Comparison of ENCODE assay signal across 8 cellular contexts in genomic region chr5:33936004-33936380, GRCh38. TPM values are rescaled to one million over a fixed set of nuclear protein-coding genes. Genes with fewer than 3 reads are reported as not detected.
DNase-seq lines count a peak whose midpoint lies in the region; ATAC-seq, FAIRE-seq and TF ChIP-seq lines count a peak whose summit lies in the region.

No MANE protein-coding gene starts in this region.

- H3K4me1 Mint-ChIP-seq in stimulated activated memory B cell treated with anti-CD40 and anti-IgM and Interleukin-4, amounts not matched to agents 10 μg/mL and 1 μg/mL and 100 μg/mL, for 72 hours: peaks cover 14% of the 10 kb centered on the region

- TF ChIP-seq RAD21 in H1 (IDR thresholded peaks at IDR 0.05 in 1 of 2, conservative IDR thresholded peaks at IDR 0.05 in 1 of 2; ENCODE audit: low read depth in 2 of 2, low read length in 2 of 2): peak; percentile 21 to 39; a peak in 1 of 4 replicates

- CTCF ChIA-PET in H1 (lab: Charles Lee; ENCODE audit: partially characterized antibody): interaction anchor here (0.6 to 4.6 kb wide), 33 partner anchors 9 to 465 kb away, joined by 3 to 44 read pairs (median 4); partner anchors contain the start of gene ADAMTS12

- no peak overlapping the region for H4K8ac ChIP-seq in H1 (ENCODE audit: extremely low read depth, insufficient read depth, low read length)

- H3K4ac ChIP-seq in H1 (replicated peaks; ENCODE audit: insufficient read length, low read depth, low read length): no peak overlapping the region

- peaks cover 63% of the 10 kb centered on the region for H3K27me3 Mint-ChIP-seq in stimulated activated memory B cell treated with anti-CD40 and anti-IgM and Interleukin-4, amounts not matched to agents 10 μg/mL and 1 μg/mL and 100 μg/mL, for 72 hours

- TF ChIP-seq EP300 in H1 (IDR thresholded peaks at IDR 0.05; ENCODE audit: borderline replicate concordance in 1 of 2, low read depth in 2 of 2, low read length in 2 of 2): no peak

- H3K36me3 ChIP-seq in GM06990 (ENCODE audit: control insufficient read depth, insufficient read depth, low read length): no peaks in the 10 kb centered on the region
- no peaks in the 10 kb centered on the region for H3K36me3 ChIP-seq in H1 (ENCODE audit: control insufficient read depth in 2 of 4, insufficient read depth in 4 of 4, low read length in 3 of 4)

- H3K14ac ChIP-seq in H1 (ENCODE audit: insufficient read length): no peak overlapping the region

- H3K4me2 ChIP-seq in H1 (ENCODE audit: insufficient read depth in 1 of 2, low read depth in 2 of 2, low read length in 2 of 2): peak overlapping the region; percentile 82 to 98

- no peak for TF ChIP-seq POLR2A in H1 (IDR thresholded peaks at IDR 0.05; ENCODE audit: control extremely low read depth in 1 of 2, low read depth in 2 of 2, low read length in 2 of 2)

- H3K79me2 ChIP-seq in H1 (ENCODE audit: control insufficient read depth in 1 of 2, insufficient read depth in 2 of 2, low read length in 2 of 2): no peaks in the 10 kb centered on the region

- no peak overlapping the region for H2BK5ac ChIP-seq in H1 (ENCODE audit: low read depth, low read length)

- no peak overlapping the region for H2BK20ac ChIP-seq in H1 (ENCODE audit: low read length)

- no peak for ATAC-seq in stimulated activated memory B cell treated with anti-CD40 and anti-IgM and Interleukin-4, amounts not matched to agents 10 μg/mL and 1 μg/mL and 100 μg/mL, for 72 hours

- no peak overlapping the region for H3K56ac ChIP-seq in H1 (replicated peaks; ENCODE audit: insufficient read length, low read depth, low read length)

- no peak overlapping the region for H3K23ac ChIP-seq in H1 (ENCODE audit: insufficient read length)

- H2AK5ac ChIP-seq in H1 (ENCODE audit: low read depth, low read length): no peak overlapping the region

- DNase-seq in GM06990 (ENCODE audit: extremely low read depth, insufficient read length): peak; percentile 72
- DNase-seq in HK-2 (ENCODE audit: unreplicated experiment): peak; percentile 61
- peak in 1 of 2 experiments; percentile 94 for DNase-seq in H1 (ENCODE audit: low read depth in 1 of 2, low spot score in 2 of 2)
- DNase-seq in medulla oblongata (ENCODE audit: extremely low spot score): peak; percentile 13
- peak; percentile 12 to 30 for DNase-seq in stimulated activated CD8-positive, alpha-beta memory T cell treated with anti-CD3 and anti-CD28 coated beads, Interleukin-7, amount 100 ng/mL, for 48 hours (ENCODE audit: extremely low read depth in 1 of 2, low read depth in 1 of 2)
- no peak for DNase-seq in HT-29 (ENCODE audit: low spot score)

- H3K9ac ChIP-seq in H1 (replicated peaks in 1 of 4; ENCODE audit: extremely low read depth in 1 of 4, low read depth in 3 of 4, low read length in 3 of 4): peak overlapping the region in 1 of 4 experiments; percentile 61; a peak in 1 of 7 replicates

- no peak overlapping the region for H3K18ac ChIP-seq in H1 (ENCODE audit: extremely low read depth, low read length)

- H3K27ac ChIP-seq in VCaP: no peak overlapping the region; the same call in 1 of the 2 replicates
- H3K27ac ChIP-seq in H1 (ENCODE audit: low read depth, low read length): no peak overlapping the region

- H2AFZ ChIP-seq in H1 (ENCODE audit: low read length): peak overlapping the region; percentile 94

- H3K9me3 ChIP-seq in H1 (ENCODE audit: insufficient read depth in 2 of 2, low read depth in 1 of 2, low read length in 1 of 2): no peaks in the 10 kb centered on the region

- TF ChIP-seq CTCF in GM06990 (IDR thresholded peaks at IDR 0.05; ENCODE audit: insufficient read depth, low read length, poor library complexity, severe bottlenecking) (no peak), VCaP (conservative IDR thresholded peaks at IDR 0.05) (peak; percentile 62), H1 (IDR thresholded peaks at IDR 0.05; ENCODE audit: control extremely low read depth in 1 of 3, insufficient read depth in 1 of 3, low read depth in 1 of 3, low read length in 3 of 3) (peak in 1 of 3 experiments; percentile 21; a peak in 1 of 4 replicates)

- H4K91ac ChIP-seq in H1 (replicated peaks; ENCODE audit: insufficient read length, low read length): no peak overlapping the region

- no peak overlapping the region for H3K4me3 Mint-ChIP-seq in stimulated activated memory B cell treated with anti-CD40 and anti-IgM and Interleukin-4, amounts not matched to agents 10 μg/mL and 1 μg/mL and 100 μg/mL, for 72 hours

- H3K23me2 ChIP-seq in H1 (ENCODE audit: low read depth, low read length): peaks cover 7% of the 10 kb centered on the region

- H3K36me3 Mint-ChIP-seq in stimulated activated memory B cell treated with anti-CD40 and anti-IgM and Interleukin-4, amounts not matched to agents 10 μg/mL and 1 μg/mL and 100 μg/mL, for 72 hours: no peaks in the 10 kb centered on the region

- no peak overlapping the region for H2BK15ac ChIP-seq in H1 (ENCODE audit: low read length)

- H2BK120ac ChIP-seq in H1 (replicated peaks; ENCODE audit: low read depth, low read length): no peak overlapping the region

- WGBS in H1 (ENCODE audit: extremely low coverage in 1 of 2, insufficient coverage in 1 of 2, insufficient read length in 1 of 2, insufficient replicate concordance in 2 of 2, low coverage in 1 of 2, low lambda C conversion rate in 2 of 2, missing lambda C conversion rate in 1 of 2), 2 experiments: 3% methylated on average over 28 of the region's 30 CpGs; no CpG with 5 or more reads in 1 of the 2 experiments

- H3K79me1 ChIP-seq in H1 (ENCODE audit: low read depth, low read length): no peaks in the 10 kb centered on the region

- no peak overlapping the region for H3K27ac Mint-ChIP-seq in stimulated activated memory B cell treated with anti-CD40 and anti-IgM and Interleukin-4, amounts not matched to agents 10 μg/mL and 1 μg/mL and 100 μg/mL, for 72 hours

- H2BK12ac ChIP-seq in H1 (ENCODE audit: low read depth, low read length): peak overlapping the region; percentile 83; the same call in 1 of the 2 replicates

- H3K27me3 ChIP-seq in GM06990 (replicated peaks; ENCODE audit: control insufficient read depth, insufficient read depth, low read length): no peaks in the 10 kb centered on the region
- H3K27me3 ChIP-seq in H1 (replicated peaks in 1 of 4; ENCODE audit: control insufficient read depth in 3 of 4, extremely low read depth in 1 of 4, insufficient read depth in 3 of 4, low read length in 3 of 4): peaks cover 0 to 17% (median 13%) of the 10 kb centered on the region in 4 experiments; a peak in 5 of 7 replicates

- H4K20me1 ChIP-seq in H1 (replicated peaks in 1 of 2; ENCODE audit: control insufficient read depth in 1 of 2, insufficient read depth in 2 of 2, low read length in 2 of 2): no peaks in the 10 kb centered on the region

- H3K4me3 ChIP-seq in GM06990 (replicated peaks; ENCODE audit: low read depth, low read length) (peak overlapping the region; percentile 43), H1 (ENCODE audit: extremely low read depth in 1 of 4, insufficient read depth in 2 of 4, low read depth in 3 of 4, low read length in 4 of 4) (peak overlapping the region; percentile 45 to 71 (median 66))

- no peak for FAIRE-seq in H1 (lab: Jason Lieb, UNC)

- H4K5ac ChIP-seq in H1 (ENCODE audit: insufficient read length, low read depth, low read length): no peak overlapping the region

- H3K4me1 ChIP-seq in H1 (replicated peaks in 1 of 4; ENCODE audit: control insufficient read depth in 3 of 4, insufficient read depth in 4 of 4, low read length in 3 of 4): peaks cover 2 to 5% (median 3%) of the 10 kb centered on the region in 4 experiments; a peak in 5 of 7 replicates

- POLR2A ChIA-PET in H1 (lab: Charles Lee; ENCODE audit: partially characterized antibody): interaction anchor here (0.6 to 1.9 kb wide), 3 partner anchors 136 to 495 kb away, joined by 3 to 8 read pairs (median 4); partner anchors contain the start of gene TARS1

- no peaks in the 10 kb centered on the region for H3K9me3 Mint-ChIP-seq in stimulated activated memory B cell treated with anti-CD40 and anti-IgM and Interleukin-4, amounts not matched to agents 10 μg/mL and 1 μg/mL and 100 μg/mL, for 72 hours

TF ChIP-seq in H1, 55 proteins besides CTCF, POLR2A, EP300 and RAD21 (continues in another document):
- peak; percentile 49 to 86; a peak in 3 of 4 replicates for TF ChIP-seq HDAC2 (IDR thresholded peaks at IDR 0.05; ENCODE audit: borderline replicate concordance in 1 of 2, low read depth in 2 of 2, low read length in 2 of 2)

RNA-seq across cellular contexts. Expression of gene RXFP3, which starts 0.2 kb away (rescaled TPM):
- total RNA-seq in H1 (2021; fragmentation: NEBNext Ultra II Directional; extraction: Animal tissue kit (Norgen Biotek cat#: 25700)): 0.15 TPM in 1 of 2 replicates, not detected in the other
- polyA plus RNA-seq in H1 (2011; rRNA removed): 0.13 TPM in 1 of 2 replicates, not detected in the other
- polyA plus RNA-seq in H1 (2011; cell fraction: cytosol; rRNA removed): 0.08 TPM
- polyA plus RNA-seq in H1 (2011; cell fraction: nucleus; rRNA removed): 0.07 TPM
- 0.09 to 0.12 TPM (median 0.12 TPM) in 3 of 4 replicates, not detected in the other for polyA plus RNA-seq in H1 (2012, experiment 1 of 2)
- polyA plus RNA-seq in H1 (2012, experiment 2 of 2): not detected
- not detected for polyA plus RNA-seq in H1 (2013, experiment 1 of 2)
- polyA plus RNA-seq in H1 (2013, experiment 2 of 2): 0.04 TPM
- 0.29 TPM in 1 of 2 replicates, not detected in the other for polyA minus RNA-seq in H1 (2011; rRNA and poly(A)+ RNA removed)
- not detected for polyA minus RNA-seq in H1 (2011; cell fraction: cytosol; rRNA and poly(A)+ RNA removed)
- polyA minus RNA-seq in H1 (2011; cell fraction: nucleus; rRNA and poly(A)+ RNA removed): not detected
- not detected in 2 replicates for total RNA-seq in HT-29 (2014; rRNA removed; shearing (Covaris generic))

RNA-seq across cellular contexts. Expression of gene ADAMTS12, which starts 44.2 kb away (rescaled TPM):
- 12.3 and 12.8 TPM in 2 replicates for total RNA-seq in H1 (2021; fragmentation: NEBNext Ultra II Directional; extraction: Animal tissue kit (Norgen Biotek cat#: 25700))
- 4.9 and 6.4 TPM in 2 replicates for polyA plus RNA-seq in H1 (2011; rRNA removed)
- 5.4 TPM for polyA plus RNA-seq in H1 (2011; cell fraction: cytosol; rRNA removed)
- polyA plus RNA-seq in H1 (2011; cell fraction: nucleus; rRNA removed): 9.9 TPM
- 4.9 to 6.5 TPM (median 5.8 TPM) in 4 replicates for polyA plus RNA-seq in H1 (2012, experiment 1 of 2)
- polyA plus RNA-seq in H1 (2012, experiment 2 of 2): 2.8 TPM
- 8.3 TPM for polyA plus RNA-seq in H1 (2013, experiment 1 of 2)
- 8.3 TPM for polyA plus RNA-seq in H1 (2013, experiment 2 of 2)
- 38.0 and 39.6 TPM in 2 replicates for polyA minus RNA-seq in H1 (2011; rRNA and poly(A)+ RNA removed)
- polyA minus RNA-seq in H1 (2011; cell fraction: cytosol; rRNA and poly(A)+ RNA removed): 6.9 TPM
- 54.7 TPM for polyA minus RNA-seq in H1 (2011; cell fraction: nucleus; rRNA and poly(A)+ RNA removed)
- total RNA-seq in HT-29 (2014; rRNA removed; shearing (Covaris generic)): not detected in 2 replicates

RNA-seq across cellular contexts. Expression of gene SLC45A2, which starts 48.5 kb away (rescaled TPM):
- not detected in 2 replicates for total RNA-seq in H1 (2021; fragmentation: NEBNext Ultra II Directional; extraction: Animal tissue kit (Norgen Biotek cat#: 25700))
- polyA plus RNA-seq in H1 (2011; rRNA removed): 0.09 TPM in 1 of 2 replicates, not detected in the other
- polyA plus RNA-seq in H1 (2011; cell fraction: cytosol; rRNA removed): 0.08 TPM
- polyA plus RNA-seq in H1 (2011; cell fraction: nucleus; rRNA removed): 0.11 TPM
- not detected in 4 replicates for polyA plus RNA-seq in H1 (2012, experiment 1 of 2)
- not detected for polyA plus RNA-seq in H1 (2012, experiment 2 of 2)
- not detected for polyA plus RNA-seq in H1 (2013, experiment 1 of 2)
- polyA plus RNA-seq in H1 (2013, experiment 2 of 2): 0.09 TPM
- 0.54 TPM in 1 of 2 replicates, not detected in the other for polyA minus RNA-seq in H1 (2011; rRNA and poly(A)+ RNA removed)
- not detected for polyA minus RNA-seq in H1 (2011; cell fraction: cytosol; rRNA and poly(A)+ RNA removed)
- 1.6 TPM for polyA minus RNA-seq in H1 (2011; cell fraction: nucleus; rRNA and poly(A)+ RNA removed)
- total RNA-seq in HT-29 (2014; rRNA removed; shearing (Covaris generic)): not detected in 2 replicates

Comparison
In these comparisons a context has a peak if more than half of its experiments do, and no peak if none do; other contexts are left out.
1. RNA of gene ADAMTS12, which starts 44.2 kb away (total RNA-seq): 12.3 to 12.8 TPM in H1; not detected in HT-29; every median in the first group is over 10 times any median in the second.